7 cellular contexts compared by ENCODE assay signal in the genomic region with DNA sequence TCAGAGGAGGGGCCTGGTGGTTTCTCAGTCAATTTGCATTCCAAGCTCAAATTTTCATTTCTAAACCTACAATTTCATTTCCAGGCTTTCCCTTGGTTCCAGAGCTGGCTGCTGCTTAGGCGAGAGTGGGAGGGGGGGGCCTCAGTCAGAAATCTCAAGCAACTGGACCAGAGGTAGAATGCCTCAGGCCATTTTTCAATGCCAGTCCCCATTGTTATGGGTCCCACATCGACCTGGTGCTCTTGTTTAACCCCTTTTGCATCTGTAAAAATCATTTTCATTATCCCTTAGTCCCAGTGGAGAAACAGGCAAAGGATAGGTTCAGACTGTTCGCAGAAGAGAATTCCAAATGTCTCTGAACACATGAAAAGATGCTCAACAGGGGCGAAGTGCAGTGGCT.
"Had no signal": no experiment of that assay in that cellular context is flagged by ENCODE, and none has a peak within 500 bp of the region (broad histone marks: within the 10 kb centered on the region; RNA-seq: fewer than 3 reads in every experiment).

No MANE protein-coding gene starts in this region.

- ATAC-seq: HepG2 had no signal

- H3K27ac ChIP-seq: HL-60, KMS-11 had no signal

- DNase-seq: GOT3, H7, HCEC 1CT, KBM-7 had no signal

- H3K4me2 ChIP-seq: KMS-11 had no signal
